Comparison of ENCODE assay signal across 18 cellular contexts in the genomic region with DNA sequence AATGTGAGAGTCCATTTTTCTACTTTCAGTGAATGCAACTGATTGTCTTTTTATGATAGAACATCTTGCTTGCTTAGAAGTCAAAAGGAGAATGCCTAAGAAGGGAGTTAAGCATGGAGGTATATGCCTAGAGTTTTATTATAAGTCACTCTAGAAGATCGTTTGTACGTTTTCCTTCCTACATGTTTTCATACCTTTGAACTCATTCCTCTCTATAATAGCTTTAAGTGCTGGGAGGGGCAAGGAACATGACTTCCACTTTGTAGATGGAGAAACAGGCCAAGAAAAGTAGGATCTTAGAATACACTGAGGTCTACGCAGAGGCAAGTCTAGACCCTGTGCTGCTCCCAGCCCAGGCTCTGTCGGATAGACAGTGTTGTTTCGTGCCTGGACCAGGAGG.
DNase-seq lines count a peak whose midpoint lies in the region; ATAC-seq, FAIRE-seq and TF ChIP-seq lines count a peak whose summit lies in the region.
"Had no signal": no experiment of that assay in that cellular context is flagged by ENCODE, and none has a peak within 500 bp of the region (broad histone marks: within the 10 kb centered on the region; RNA-seq: fewer than 3 reads in every experiment).

No MANE protein-coding gene starts in this region.

- H3K27me3 ChIP-seq in heart right ventricle (no peaks in the 10 kb centered on the region), esophagus (ENCODE audit: control insufficient read depth in 1 of 2, insufficient read depth in 2 of 2, low read length in 2 of 2) (no peaks in the 10 kb centered on the region), pancreas (no peaks in the 10 kb centered on the region), vagina (no peaks in the 10 kb centered on the region)

- intact Hi-C loops in heart right ventricle (cut with DNase I) (loop anchor here in 4 of 10 donors (5.0 to 10.0 kb wide), 4 partner anchors 102 to 299 kb away; partner anchors contain the start of gene USP28 (in 1 of the 4)), Right ventricle myocardium inferior (cut with DNase I) (no loop called here), pancreas (cut with DNase I) (loop anchor here in 1 of 3 donors (5.0 kb wide), 1 partner anchor 112 kb away; no protein-coding TSS in a partner anchor), vagina (cut with DNase I) (no loop called here)

- no peak for TF ChIP-seq POLR2A in vagina (IDR thresholded peaks at IDR 0.05)

- no peak for ATAC-seq in heart right ventricle
- no peak for ATAC-seq in Right ventricle myocardium inferior
- no peak for ATAC-seq in pancreas
- ATAC-seq in HG03571 (IDR thresholded peaks at IDR 0.05; ENCODE audit: unreplicated experiment): no peak

- FAIRE-seq in pancreas (lab: Jason Lieb, UNC): peak; percentile 56
- FAIRE-seq: frontal cortex, G401.6, GM18507, keratinocyte had no signal

- H3K27ac ChIP-seq in heart right ventricle: peak overlapping the region; percentile 76 to 100 (median 97)
- H3K27ac ChIP-seq in esophagus (ENCODE audit: low read depth in 2 of 2, low read length in 1 of 2): peak overlapping the region; percentile 26 to 47
- peak overlapping the region in 3 of 4 donors; percentile 52 to 85 (median 76) for H3K27ac ChIP-seq in pancreas
- H3K27ac ChIP-seq in vagina: peak overlapping the region; percentile 95
- H3K27ac ChIP-seq: PC-9 had no signal

- WGBS in heart right ventricle, 2 donors: 81 to 82% methylated on average over 5 of the region's 5 CpGs
- 87 to 89% methylated on average over 5 of the region's 5 CpGs for WGBS in esophagus, 2 donors
- WGBS in pancreas, 2 donors: 86 to 89% methylated on average over 5 of the region's 5 CpGs

- peaks cover 82 to 100% (median 97%) of the 10 kb centered on the region in 9 donors for H3K4me1 ChIP-seq in heart right ventricle
- H3K4me1 ChIP-seq in esophagus (ENCODE audit: control insufficient read depth in 2 of 2, insufficient read depth in 2 of 2, low read length in 1 of 2): peaks cover 11 to 29% of the 10 kb centered on the region in 2 donors
- peaks cover 85 to 91% (median 91%) of the 10 kb centered on the region in 3 donors for H3K4me1 ChIP-seq in pancreas
- peaks cover 100% of the 10 kb centered on the region for H3K4me1 ChIP-seq in vagina

- TF ChIP-seq CTCF in heart right ventricle (IDR thresholded peaks at IDR 0.05): no peak
- no peak for TF ChIP-seq CTCF in pancreas (IDR thresholded peaks at IDR 0.05)
- no peak for TF ChIP-seq CTCF in vagina (IDR thresholded peaks at IDR 0.05)

- H3K9me3 ChIP-seq in heart right ventricle (no peaks in the 10 kb centered on the region), esophagus (ENCODE audit: control insufficient read depth in 2 of 2, insufficient read depth in 1 of 2, low read depth in 1 of 2, low read length in 1 of 2) (no peaks in the 10 kb centered on the region), pancreas (no peaks in the 10 kb centered on the region), vagina (no peaks in the 10 kb centered on the region)

- H3K4me3 ChIP-seq in heart right ventricle (peak overlapping the region in 2 of 10 donors; percentile 2 to 15), esophagus (ENCODE audit: low read depth in 1 of 2, low read length in 2 of 2) (no peak overlapping the region), pancreas (no peak overlapping the region), vagina (no peak overlapping the region)
- H3K4me3 ChIP-seq: PC-9 had no signal

- DNase-seq in heart right ventricle: no peak
- no peak for DNase-seq in Right ventricle myocardium inferior (ENCODE audit: missing footprints)
- DNase-seq in pancreas: no peak
- DNase-seq in vagina (ENCODE audit: extremely low spot score in 2 of 2): no peak
- no peak for DNase-seq in NCI-H748 treated with DMSO at 0.1 percent for 48 hours (lab: John Stamatoyannopoulos, UW)
- DNase-seq in NOMO-1 (lab: John Stamatoyannopoulos, UW; ENCODE audit: unreplicated experiment in 2 of 2): no peak
- DNase-seq: activated CD8-positive, alpha-beta memory T cell treated with anti-CD3 and anti-CD28 coated beads for 24 hours; AML-193; amniotic stem cell; effector memory CD4-positive, alpha-beta T cell; occipital lobe; PC-9 had no signal

- H3K36me3 ChIP-seq in heart right ventricle (no peaks in the 10 kb centered on the region), esophagus (ENCODE audit: control insufficient read depth in 2 of 2, insufficient read depth in 2 of 2, low read length in 1 of 2) (peaks cover 0 to 2% of the 10 kb centered on the region in 2 donors), pancreas (no peaks in the 10 kb centered on the region), vagina (no peaks in the 10 kb centered on the region)

Comparison
In these comparisons a context has a peak if more than half of its experiments do, and no peak if none do; other contexts are left out.
1. H3K27ac ChIP-seq: peak in every context shown above with its lines; median percentile 97 in heart right ventricle; 95 in vagina; 76 in pancreas; 36 in esophagus.